10 cellular contexts compared by ENCODE assay signal in genomic region chr2:174595415-174595814, GRCh38. TPM values are rescaled to one million over a fixed set of nuclear protein-coding genes. Genes with fewer than 3 reads are reported as not detected.
DNase-seq lines count a peak whose midpoint lies in the region; ATAC-seq and TF ChIP-seq lines count a peak whose summit lies in the region.
"Had no signal": no experiment of that assay in that cellular context is flagged by ENCODE, and none has a peak within 500 bp of the region (broad histone marks: within the 10 kb centered on the region; RNA-seq: fewer than 3 reads in every experiment).

No MANE protein-coding gene starts in this region.

- H3K4me1 ChIP-seq in DND-41 (ENCODE audit: insufficient read depth, low read length), result peaks cover 97% of the 10 kb centered on the region
- H3K4me1 ChIP-seq in body of pancreas, result no peaks in the 10 kb centered on the region
- peaks cover 8 to 9% of the 10 kb centered on the region in 2 donors for H3K4me1 ChIP-seq in thyroid gland

- H3K9me3 Mint-ChIP-seq in activated naive CD8-positive, alpha-beta T cell (ENCODE audit: low read depth), result no peaks in the 10 kb centered on the region
- H3K9me3 Mint-ChIP-seq in nephron, result peaks cover 4% of the 10 kb centered on the region

- H3K4me3 Mint-ChIP-seq in activated naive CD8-positive, alpha-beta T cell, result peak overlapping the region; percentile 92
- no peak overlapping the region for H3K4me3 Mint-ChIP-seq in nephron

- peak overlapping the region; percentile 75 for H3K9ac ChIP-seq in DND-41 (ENCODE audit: low read depth, low read length)

- TF ChIP-seq POLR2A in body of pancreas (IDR thresholded peaks at IDR 0.05) (no peak), thyroid gland (IDR thresholded peaks at IDR 0.05) (no peak)

- no peaks in the 10 kb centered on the region for H3K9me3 ChIP-seq in DND-41 (ENCODE audit: insufficient read depth, low read length, severe bottlenecking)
- H3K9me3 ChIP-seq in body of pancreas, result no peaks in the 10 kb centered on the region
- no peaks in the 10 kb centered on the region for H3K9me3 ChIP-seq in thyroid gland

- H3K4me1 Mint-ChIP-seq in activated naive CD8-positive, alpha-beta T cell (ENCODE audit: low read depth), result peaks cover 76% of the 10 kb centered on the region
- peaks cover 54% of the 10 kb centered on the region for H3K4me1 Mint-ChIP-seq in nephron

- H2AFZ ChIP-seq in DND-41 (ENCODE audit: low read depth, low read length), result no peak overlapping the region; the same call in 1 of the 2 replicates

- no peaks in the 10 kb centered on the region for H3K27me3 Mint-ChIP-seq in activated naive CD8-positive, alpha-beta T cell
- H3K27me3 Mint-ChIP-seq in nephron (ENCODE audit: low read depth), result no peaks in the 10 kb centered on the region

- ATAC-seq in DND-41 (ENCODE audit: insufficient read depth, low read depth) (0 out of 3 replicates have a peak, but pooled peaks have one; percentile 12), HG02798 (IDR thresholded peaks at IDR 0.05; ENCODE audit: poor library complexity, unreplicated experiment) (peak; percentile 16), body of pancreas (no peak), HG02623 (IDR thresholded peaks at IDR 0.05; ENCODE audit: unreplicated experiment) (no peak)

- no peaks in the 10 kb centered on the region for H4K20me1 ChIP-seq in DND-41 (ENCODE audit: insufficient read depth, low read length)

- peaks cover 17% of the 10 kb centered on the region for H3K36me3 ChIP-seq in DND-41 (ENCODE audit: insufficient read depth, low read length)
- H3K36me3 ChIP-seq in body of pancreas (replicated peaks in 1 of 2; ENCODE audit: insufficient read depth in 1 of 2, low read depth in 2 of 2), result no peaks in the 10 kb centered on the region
- H3K36me3 ChIP-seq in thyroid gland, result no peaks in the 10 kb centered on the region

- 64 to 76% methylated on average over 3 of the region's 3 CpGs for WGBS in body of pancreas, 2 donors
- WGBS in thyroid gland, 2 donors, result 73 to 88% methylated on average over 3 of the region's 3 CpGs

- intact Hi-C loops in body of pancreas (cut with DNase I) (no loop called here), thyroid gland (cut with DNase I) (no loop called here)

- peaks cover 92% of the 10 kb centered on the region for H3K79me2 ChIP-seq in DND-41 (ENCODE audit: insufficient read depth, low read length)

- DNase-seq in DND-41 (no peak), body of pancreas (no peak), NCI-H510A treated with DMSO at 0.1 percent for 48 hours (lab: John Stamatoyannopoulos, UW) (no peak), thyroid gland (no peak)
- DNase-seq: DMS79 treated with DMSO at 0.1 percent for 48 hours, NCI-H2107 had no signal

- H3K27me3 ChIP-seq in DND-41 (ENCODE audit: insufficient read depth, low read length, poor library complexity) (no peaks in the 10 kb centered on the region), body of pancreas (no peaks in the 10 kb centered on the region), thyroid gland (no peaks in the 10 kb centered on the region)

- H3K4me2 ChIP-seq in DND-41 (ENCODE audit: insufficient read depth, low read length), result peak overlapping the region; percentile 80

- H3K36me3 Mint-ChIP-seq in activated naive CD8-positive, alpha-beta T cell, result peaks cover 12% of the 10 kb centered on the region
- peaks cover 6% of the 10 kb centered on the region for H3K36me3 Mint-ChIP-seq in nephron (ENCODE audit: low read depth)

- peak overlapping the region; percentile 97 for H3K27ac ChIP-seq in DND-41 (ENCODE audit: low read length)
- H3K27ac ChIP-seq in body of pancreas, result peak overlapping the region in 1 of 4 donors; percentile 57
- H3K27ac ChIP-seq in thyroid gland, result peak overlapping the region in 1 of 3 donors; percentile 9

- H3K27ac Mint-ChIP-seq in activated naive CD8-positive, alpha-beta T cell, result peak overlapping the region; percentile 97
- H3K27ac Mint-ChIP-seq in nephron, result peak overlapping the region in 2 of 3 experiments; percentile 43 to 90

- peak overlapping the region; percentile 19 to 54; a peak in 3 of 4 replicates for H3K4me3 ChIP-seq in DND-41 (ENCODE audit: low read depth in 1 of 2, low read length in 2 of 2)
- H3K4me3 ChIP-seq in body of pancreas, result no peak overlapping the region
- no peak overlapping the region for H3K4me3 ChIP-seq in thyroid gland (replicated peaks in 1 of 3)

- TF ChIP-seq CTCF in DND-41 (IDR thresholded peaks at IDR 0.05; ENCODE audit: borderline replicate concordance, extremely low read depth, low read length, poor library complexity, severe bottlenecking) (no peak), nephron (IDR thresholded peaks at IDR 0.05; ENCODE audit: unreplicated experiment in 3 of 3) (no peak), body of pancreas (IDR thresholded peaks at IDR 0.05) (no peak), thyroid gland (IDR thresholded peaks at IDR 0.05) (no peak)

RNA-seq across cellular contexts. Expression of gene WIPF1, which starts 2.2 kb away (rescaled TPM):
- total RNA-seq in body of pancreas (10 to 100 TPM in 1 of 2 donors, 1 to 10 TPM in 1; 8.0 to 15.5 TPM), thyroid gland (10 to 100 TPM; 15.2 to 32.7 (median 21.3) TPM)

Comparison
In these comparisons a context has a peak if more than half of its experiments do, and no peak if none do; other contexts are left out.
1. ATAC-seq: peak in DND-41 (single experiment) and HG02798 (single experiment); none in body of pancreas (single experiment) and HG02623 (single experiment).
2. H3K4me3 ChIP-seq: peak in DND-41 (2 of 2); none in body of pancreas (0 of 2) and thyroid gland (0 of 3).